ENCODE assay signal across 20 cellular contexts in the genomic region with DNA sequence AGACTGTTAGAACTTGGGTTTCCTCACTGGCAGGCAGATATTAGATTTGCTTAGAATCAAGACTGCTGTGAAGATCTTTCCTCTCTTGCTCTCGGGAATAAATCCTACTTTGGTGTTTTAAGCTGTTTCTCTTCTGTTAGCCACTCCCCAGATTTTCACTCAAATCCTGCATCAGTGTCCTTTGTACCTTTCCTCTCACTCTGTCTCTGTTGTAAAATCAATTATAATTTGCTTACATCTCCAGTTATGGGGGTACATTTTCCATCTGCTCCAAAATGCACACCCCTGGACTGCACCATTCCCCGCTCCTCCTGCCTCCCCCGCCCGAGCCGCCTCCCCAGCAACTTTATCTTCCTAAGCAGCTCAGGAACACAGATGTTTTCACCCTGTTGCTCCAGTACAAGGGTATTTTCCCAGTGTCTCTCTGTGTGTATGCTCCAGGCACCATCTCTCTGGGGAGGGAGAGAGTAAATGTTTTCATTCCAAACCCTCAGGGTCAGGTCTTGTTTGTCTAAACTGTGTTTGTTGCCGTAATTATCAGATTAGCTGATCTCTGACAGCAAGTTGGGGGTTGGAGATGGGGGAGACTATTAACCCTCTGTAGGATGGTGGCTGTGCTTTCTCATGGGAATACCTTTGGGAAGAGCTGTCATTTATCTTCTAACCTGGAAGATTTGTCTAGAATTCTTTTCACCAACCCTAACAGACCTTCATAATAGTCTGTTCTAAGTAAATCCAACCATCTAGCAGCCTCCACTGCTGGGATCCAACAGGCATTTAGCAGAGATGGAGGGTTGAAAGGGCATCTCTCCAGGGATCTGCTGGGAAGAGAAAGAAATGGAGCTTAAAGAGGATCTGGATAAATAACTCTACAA. TPM values are rescaled to one million over a fixed set of nuclear protein-coding genes. Genes with fewer than 3 reads are reported as not detected.
DNase-seq lines count a peak whose midpoint lies in the region; TF ChIP-seq lines count a peak whose summit lies in the region.
"Had no signal": no experiment of that assay in that cellular context is flagged by ENCODE, and none has a peak within 500 bp of the region (broad histone marks: within the 10 kb centered on the region; RNA-seq: fewer than 3 reads in every experiment).

No MANE protein-coding gene starts in this region.

- no peak overlapping the region for H3K14ac ChIP-seq in H9 (ENCODE audit: insufficient read depth, low read length)

- H3K4me1 Mint-ChIP-seq in H9 (peaks cover 24 to 29% of the 10 kb centered on the region in 2 experiments), glutamatergic neuron (ENCODE audit: low read depth, unreplicated experiment) (peaks cover 24% of the 10 kb centered on the region), neural progenitor cell (no peaks in the 10 kb centered on the region)
- no peaks in the 10 kb centered on the region for H3K4me1 Mint-ChIP-seq in activated T-helper 2 cell treated with anti-CD3 and anti-CD28 coated beads, Interferon-gamma antibody, Interleukin-2, Interleukin-4, amounts not matched to agents 10 μg/mL and 5 μg/mL and 100 μg/mL, durations not matched to agents 14 hours and 24 hours and 36 hours (ENCODE audit: low read depth)
- H3K4me1 Mint-ChIP-seq: activated naive CD4-positive, alpha-beta T cell treated with anti-CD3 and anti-CD28 coated beads, Interleukin-2, amount 10 ng/mL, durations not matched to agents 7 days and 5 days; CD8-positive, alpha-beta memory T cell had no signal

- TF ChIP-seq CTCF in H9 (conservative IDR thresholded peaks at IDR 0.05) (no peak), glutamatergic neuron (IDR thresholded peaks at IDR 0.05; ENCODE audit: partially characterized antibody, unreplicated experiment) (no peak), neural progenitor cell (IDR thresholded peaks at IDR 0.05) (no peak)

- no peak overlapping the region for H3K27ac Mint-ChIP-seq in H9
- no peak overlapping the region for H3K27ac Mint-ChIP-seq in glutamatergic neuron (ENCODE audit: unreplicated experiment)
- no peak overlapping the region for H3K27ac Mint-ChIP-seq in neural progenitor cell
- H3K27ac Mint-ChIP-seq in activated T-helper 2 cell treated with anti-CD3 and anti-CD28 coated beads, Interferon-gamma antibody, Interleukin-2, Interleukin-4, amounts not matched to agents 10 μg/mL and 5 μg/mL and 100 μg/mL, durations not matched to agents 14 hours and 24 hours and 36 hours: no peak overlapping the region
- H3K27ac Mint-ChIP-seq: activated CD4-positive, alpha-beta memory T cell treated with anti-CD3 and anti-CD28 coated beads for 36 hours; activated naive CD4-positive, alpha-beta T cell treated with anti-CD3 and anti-CD28 coated beads, Interleukin-2, amount 10 ng/mL, durations not matched to agents 7 days and 5 days had no signal

- intact Hi-C loops in activated T-helper 2 cell treated with anti-CD3 and anti-CD28 coated beads, Interferon-gamma antibody, Interleukin-2, Interleukin-4, amounts not matched to agents 10 μg/mL and 5 μg/mL and 100 μg/mL, durations not matched to agents 14 hours and 24 hours and 36 hours (cut with micrococcal nuclease): no loop called here

- no peak overlapping the region for H3K56ac ChIP-seq in H9 (ENCODE audit: insufficient read length, low read depth, low read length)

- H3K36me3 Mint-ChIP-seq in H9 (ENCODE audit: insufficient read depth in 1 of 3, low read depth in 3 of 3): no peaks in the 10 kb centered on the region
- no peaks in the 10 kb centered on the region for H3K36me3 Mint-ChIP-seq in glutamatergic neuron (ENCODE audit: unreplicated experiment)
- no peaks in the 10 kb centered on the region for H3K36me3 Mint-ChIP-seq in neural progenitor cell
- no peaks in the 10 kb centered on the region for H3K36me3 Mint-ChIP-seq in activated T-helper 2 cell treated with anti-CD3 and anti-CD28 coated beads, Interferon-gamma antibody, Interleukin-2, Interleukin-4, amounts not matched to agents 10 μg/mL and 5 μg/mL and 100 μg/mL, durations not matched to agents 14 hours and 24 hours and 36 hours (ENCODE audit: low read depth)
- H3K36me3 Mint-ChIP-seq: activated CD4-positive, alpha-beta memory T cell treated with anti-CD3 and anti-CD28 coated beads for 36 hours; activated naive CD4-positive, alpha-beta T cell treated with anti-CD3 and anti-CD28 coated beads, Interleukin-2, amount 10 ng/mL, durations not matched to agents 7 days and 5 days; CD8-positive, alpha-beta memory T cell had no signal

- H3K9me3 ChIP-seq in H9 (ENCODE audit: control insufficient read depth, low read depth, low read length) (no peaks in the 10 kb centered on the region), neural progenitor cell (ENCODE audit: low read depth) (no peaks in the 10 kb centered on the region), Karpas-422 (ENCODE audit: low read length) (no peaks in the 10 kb centered on the region)
- H3K9me3 ChIP-seq: ascending aorta had no signal

- no peak overlapping the region for H3K23ac ChIP-seq in H9 (ENCODE audit: insufficient read length, low read depth, low read length)

- peak overlapping the region in 1 of 2 experiments; percentile 10; a peak in 1 of 5 replicates for H3K4me3 Mint-ChIP-seq in H9
- H3K4me3 Mint-ChIP-seq in glutamatergic neuron (ENCODE audit: unreplicated experiment): peak overlapping the region; percentile 5
- no peak overlapping the region for H3K4me3 Mint-ChIP-seq in neural progenitor cell
- H3K4me3 Mint-ChIP-seq in activated T-helper 2 cell treated with anti-CD3 and anti-CD28 coated beads, Interferon-gamma antibody, Interleukin-2, Interleukin-4, amounts not matched to agents 10 μg/mL and 5 μg/mL and 100 μg/mL, durations not matched to agents 14 hours and 24 hours and 36 hours (ENCODE audit: low read depth): no peak overlapping the region
- H3K4me3 Mint-ChIP-seq: activated CD4-positive, alpha-beta memory T cell treated with anti-CD3 and anti-CD28 coated beads for 36 hours; activated naive CD4-positive, alpha-beta T cell treated with anti-CD3 and anti-CD28 coated beads, Interleukin-2, amount 10 ng/mL, durations not matched to agents 7 days and 5 days; CD8-positive, alpha-beta memory T cell had no signal

- H3K18ac ChIP-seq in H9 (ENCODE audit: insufficient read length, low read depth, low read length): no peak overlapping the region

- no peak overlapping the region for H4K5ac ChIP-seq in H9 (ENCODE audit: insufficient read length, low read depth, low read length)

- no peaks in the 10 kb centered on the region for H4K20me1 ChIP-seq in H9 (ENCODE audit: control insufficient read depth, insufficient read depth, insufficient read length)
- H4K20me1 ChIP-seq in neural progenitor cell (ENCODE audit: low read depth): no peaks in the 10 kb centered on the region
- H4K20me1 ChIP-seq in Karpas-422 (ENCODE audit: insufficient read depth, low read depth, low read length): no peaks in the 10 kb centered on the region

- H2BK20ac ChIP-seq in H9 (ENCODE audit: low read depth, low read length, poor library complexity, severe bottlenecking): no peak overlapping the region

- H3K4me2 ChIP-seq in H9 (ENCODE audit: insufficient read depth, insufficient read length, low read length) (peak overlapping the region; percentile 36), neural progenitor cell (peak overlapping the region; percentile 66), Karpas-422 (ENCODE audit: low read depth, low read length, poor library complexity, severe bottlenecking) (no peak overlapping the region)

- no peaks in the 10 kb centered on the region for H3K9me2 ChIP-seq in Karpas-422 (replicated peaks; ENCODE audit: insufficient read depth, low read length)

- H3K9me3 Mint-ChIP-seq in H9: no peaks in the 10 kb centered on the region
- no peaks in the 10 kb centered on the region for H3K9me3 Mint-ChIP-seq in glutamatergic neuron (ENCODE audit: unreplicated experiment)
- H3K9me3 Mint-ChIP-seq in neural progenitor cell: no peaks in the 10 kb centered on the region
- H3K9me3 Mint-ChIP-seq in activated T-helper 2 cell treated with anti-CD3 and anti-CD28 coated beads, Interferon-gamma antibody, Interleukin-2, Interleukin-4, amounts not matched to agents 10 μg/mL and 5 μg/mL and 100 μg/mL, durations not matched to agents 14 hours and 24 hours and 36 hours: no peaks in the 10 kb centered on the region
- H3K9me3 Mint-ChIP-seq: activated CD4-positive, alpha-beta memory T cell treated with anti-CD3 and anti-CD28 coated beads for 36 hours; activated naive CD4-positive, alpha-beta T cell treated with anti-CD3 and anti-CD28 coated beads, Interleukin-2, amount 10 ng/mL, durations not matched to agents 7 days and 5 days; CD8-positive, alpha-beta memory T cell had no signal

- H3T11ph ChIP-seq in H9 (ENCODE audit: low read length): no peak overlapping the region

- no peak overlapping the region for H3K4ac ChIP-seq in H9 (ENCODE audit: low read depth, low read length)

- no peak overlapping the region for H2AK5ac ChIP-seq in H9 (ENCODE audit: insufficient read length, low read length)

- H2AFZ ChIP-seq in H9 (ENCODE audit: low read length) (peak overlapping the region; percentile 9), neural progenitor cell (replicated peaks) (peak overlapping the region; percentile 44), Karpas-422 (ENCODE audit: low read length) (no peak overlapping the region)

- WGBS in H9 (ENCODE audit: extremely low coverage, insufficient read length, low lambda C conversion rate): no CpG with 5 or more reads among the region's 6 CpGs

- H2BK15ac ChIP-seq in H9 (ENCODE audit: low read depth, low read length): no peak overlapping the region

- H3K79me2 ChIP-seq in H9 (ENCODE audit: insufficient read depth, low read length): no peaks in the 10 kb centered on the region
- H3K79me2 ChIP-seq in neural progenitor cell (ENCODE audit: low read depth): no peaks in the 10 kb centered on the region
- H3K79me2 ChIP-seq in Karpas-422 (ENCODE audit: low read length): no peaks in the 10 kb centered on the region

- H4K91ac ChIP-seq in H9 (ENCODE audit: insufficient read length, low read depth, low read length): no peak overlapping the region

- no peak overlapping the region for H3K9ac ChIP-seq in H9 (ENCODE audit: extremely low read depth, insufficient read length, low read length)
- H3K9ac ChIP-seq in neural progenitor cell: no peak overlapping the region
- no peak overlapping the region for H3K9ac ChIP-seq in Karpas-422 (ENCODE audit: low read length)

- H2BK12ac ChIP-seq in H9 (ENCODE audit: insufficient read length, low read depth, low read length): no peak overlapping the region

- H3K36me3 ChIP-seq in neural progenitor cell (no peaks in the 10 kb centered on the region), Karpas-422 (ENCODE audit: insufficient read depth, low read length) (no peaks in the 10 kb centered on the region)
- H3K36me3 ChIP-seq: ascending aorta had no signal

- H4K8ac ChIP-seq in H9 (replicated peaks; ENCODE audit: insufficient read length, low read depth, low read length): no peak overlapping the region

- peaks cover 12% of the 10 kb centered on the region for H3F3A ChIP-seq in neural progenitor cell (ENCODE audit: low read depth)

- DNase-seq in H9 (no peak), NCI-H69 (lab: John Stamatoyannopoulos, UW) (peak; percentile 82), glutamatergic neuron (no peak), neural progenitor cell (ENCODE audit: low spot score) (no peak), NCI-H1092 (lab: John Stamatoyannopoulos, UW) (no peak), cerebellum (ENCODE audit: low spot score) (no peak), Karpas-422 (no peak)
- no peak for DNase-seq in activated T-helper 2 cell treated with anti-CD3 and anti-CD28 coated beads, Interferon-gamma antibody, Interleukin-2, Interleukin-4, amounts not matched to agents 10 μg/mL and 5 μg/mL and 100 μg/mL, durations not matched to agents 14 hours and 24 hours and 36 hours (ENCODE audit: low spot score)
- DNase-seq: activated CD4-positive, alpha-beta memory T cell treated with anti-CD3 and anti-CD28 coated beads for 36 hours; activated naive CD4-positive, alpha-beta T cell treated with anti-CD3 and anti-CD28 coated beads, Interleukin-2, amount 10 ng/mL, durations not matched to agents 7 days and 5 days; CD8-positive, alpha-beta memory T cell; cerebellar nuclear complex; DND-41; foreskin fibroblast; GOT3; left cardiac atrium; NCI-H1417 treated with DMSO at 0.1 percent for 48 hours; small intestine; stimulated activated CD4-positive, alpha-beta T cell treated with anti-CD3 and anti-CD28 coated beads, Interleukin-4, amount 100 ng/mL, for 1 hour had no signal

- peak overlapping the region; percentile 1 for H3K4me3 ChIP-seq in neural progenitor cell
- no peak overlapping the region for H3K4me3 ChIP-seq in Karpas-422 (ENCODE audit: low read length)
- H3K4me3 ChIP-seq: ascending aorta had no signal

- H2BK120ac ChIP-seq in H9 (ENCODE audit: low read depth, low read length, poor library complexity, severe bottlenecking): no peak overlapping the region

- H3K4me1 ChIP-seq in H9 (ENCODE audit: insufficient read depth, low read length): peaks cover 9% of the 10 kb centered on the region; the same call in 1 of the 2 replicates
- H3K4me1 ChIP-seq in neural progenitor cell: peaks cover 15% of the 10 kb centered on the region
- H3K4me1 ChIP-seq in Karpas-422 (ENCODE audit: low read length): no peaks in the 10 kb centered on the region
- H3K4me1 ChIP-seq: ascending aorta had no signal

- no peak overlapping the region for H2BK5ac ChIP-seq in H9 (ENCODE audit: insufficient read length, low read length)

- H3K27me3 ChIP-seq in H9 (ENCODE audit: insufficient read depth, low read length): no peaks in the 10 kb centered on the region
- no peaks in the 10 kb centered on the region for H3K27me3 ChIP-seq in neural progenitor cell
- H3K27me3 ChIP-seq in Karpas-422 (ENCODE audit: low read length): no peaks in the 10 kb centered on the region
- H3K27me3 ChIP-seq: ascending aorta had no signal

- H3K27me3 Mint-ChIP-seq in H9 (ENCODE audit: low read depth): peaks cover 5% of the 10 kb centered on the region; the same call in 1 of the 2 replicates
- peaks cover 2% of the 10 kb centered on the region for H3K27me3 Mint-ChIP-seq in glutamatergic neuron (ENCODE audit: unreplicated experiment)
- no peaks in the 10 kb centered on the region for H3K27me3 Mint-ChIP-seq in neural progenitor cell (ENCODE audit: insufficient read depth, low read depth)
- H3K27me3 Mint-ChIP-seq in activated T-helper 2 cell treated with anti-CD3 and anti-CD28 coated beads, Interferon-gamma antibody, Interleukin-2, Interleukin-4, amounts not matched to agents 10 μg/mL and 5 μg/mL and 100 μg/mL, durations not matched to agents 14 hours and 24 hours and 36 hours (ENCODE audit: low read depth): peaks cover 45% of the 10 kb centered on the region

- H3K23me2 ChIP-seq in H9 (ENCODE audit: insufficient read length, low read depth, low read length, poor library complexity, severe bottlenecking): no peaks in the 10 kb centered on the region

- H3K27ac ChIP-seq in H9 (ENCODE audit: insufficient read length, low read depth, low read length): no peak overlapping the region
- no peak overlapping the region for H3K27ac ChIP-seq in neural progenitor cell
- no peak overlapping the region for H3K27ac ChIP-seq in Karpas-422 (ENCODE audit: low read length)
- H3K27ac ChIP-seq: ascending aorta had no signal

- H3K79me1 ChIP-seq in H9 (ENCODE audit: insufficient read depth, low read depth, low read length, poor library complexity, severe bottlenecking): no peaks in the 10 kb centered on the region

RNA-seq across cellular contexts. Expression of gene GOT1, which starts 20.4 kb away (rescaled TPM):
- total RNA-seq in H9 (2021) (43.3 and 47.4 TPM in 2 replicates), glutamatergic neuron (ENCODE audit: unreplicated experiment) (37.2 TPM), neural progenitor cell (ENCODE audit: low replicate concordance) (35.7 and 36.1 TPM in 2 replicates), cerebellum (23.4 TPM)
- 30.1 and 35.1 TPM in 2 replicates for total RNA-seq in activated T-helper 2 cell treated with anti-CD3 and anti-CD28 coated beads, Interferon-gamma antibody, Interleukin-2, Interleukin-4, amounts not matched to agents 10 μg/mL and 5 μg/mL and 100 μg/mL, durations not matched to agents 14 hours and 24 hours and 36 hours
- total RNA-seq in Karpas-422 (2014; rRNA removed; shearing (Covaris generic); ENCODE audit: low replicate concordance): 34.1 and 54.7 TPM in 2 replicates
